Comparison of ENCODE assay signal across 24 cellular contexts in genomic region chr1:178954937-178955336, GRCh38.
"Had no signal": no experiment of that assay in that cellular context is flagged by ENCODE, and none has a peak within 500 bp of the region (broad histone marks: within the 10 kb centered on the region; RNA-seq: fewer than 3 reads in every experiment).

No MANE protein-coding gene starts in this region.

- H3K27me3 ChIP-seq: body of pancreas, colonic mucosa, esophagus squamous epithelium had no signal

- ATAC-seq: activated CD4-positive, CD25-positive, alpha-beta regulatory T cell treated with anti-CD3 and anti-CD28 coated beads, Interleukin-2, amount 50 U/mL, for 24 hours; activated CD8-positive, alpha-beta T cell treated with anti-CD3 and anti-CD28 coated beads for 36 hours; activated T-cell treated with anti-CD3 and anti-CD28 coated beads, Interleukin-2, amount 50 U/mL, for 4 hours; body of pancreas; SK-N-SH treated with all-trans-retinoic acid at 6 μM for 48 hours; T-helper 17 cell had no signal

- H3K36me3 ChIP-seq: colonic mucosa, esophagus squamous epithelium, WERI-Rb-1 had no signal

- H3K4me3 ChIP-seq: body of pancreas, colonic mucosa, esophagus squamous epithelium had no signal

- H3K27ac ChIP-seq: body of pancreas, colonic mucosa, epithelial cell of prostate, WERI-Rb-1 had no signal

- H3K4me1 ChIP-seq: colonic mucosa had no signal

- DNase-seq: activated B cell treated with CpG ODN at 0.5 μM for 24 hours; activated CD4-positive, alpha-beta T cell treated with anti-CD3 and anti-CD28 coated beads for 48 hours; activated CD4-positive, alpha-beta T cell treated with anti-CD3 and anti-CD28 coated beads, Interleukin-2, amount 50 U/mL, for 1 hour; activated CD4-positive, alpha-beta T cell treated with anti-CD3 and anti-CD28 coated beads, Interleukin-2, amount 50 U/mL, for 48 hours; activated CD8-positive, alpha-beta memory T cell treated with anti-CD3 and anti-CD28 coated beads for 24 hours; activated CD8-positive, alpha-beta T cell treated with anti-CD3 and anti-CD28 coated beads for 36 hours; activated effector memory CD4-positive, alpha-beta T cell treated with anti-CD3 and anti-CD28 coated beads, Interleukin-2, amount 50 U/mL, for 16 hours; activated naive CD4-positive, alpha-beta T cell treated with anti-CD3 and anti-CD28 coated beads for 36 hours; activated naive CD8-positive, alpha-beta T cell treated with anti-CD3 and anti-CD28 coated beads, Interleukin-2, amount 10 ng/mL, durations not matched to agents 7 days and 5 days; activated T-cell treated with anti-CD3 and anti-CD28 coated beads, Interleukin-2, amount 50 U/mL, for 4 hours; body of pancreas; central memory CD4-positive, alpha-beta T cell; cerebellar nuclear complex; colonic mucosa; effector CD8-positive, alpha-beta T cell; esophagus squamous epithelium; foreskin fibroblast; T-helper 1 cell; T-helper 17 cell; T1000; WERI-Rb-1 had no signal

- H3K9me3 ChIP-seq: body of pancreas, colonic mucosa, esophagus squamous epithelium had no signal
